26 cellular contexts compared by ENCODE assay signal in genomic region chr15:73746288-73746687, GRCh38. TPM values are rescaled to one million over a fixed set of nuclear protein-coding genes. Genes with fewer than 3 reads are reported as not detected.
"Had no signal": no experiment of that assay in that cellular context is flagged by ENCODE, and none has a peak within 500 bp of the region (broad histone marks: within the 10 kb centered on the region; RNA-seq: fewer than 3 reads in every experiment).

No MANE protein-coding gene starts in this region.

- H3K4me3 ChIP-seq: SK-N-MC had no signal

- H3K36me3 Mint-ChIP-seq: activated naive CD8-positive, alpha-beta T cell; IgD-negative memory B cell; T-cell had no signal

- H3K4me1 Mint-ChIP-seq: activated B cell treated with CpG ODN at 0.5 μM for 24 hours; activated CD4-positive, alpha-beta T cell treated with anti-CD3 and anti-CD28 coated beads, Interleukin-2, amount 10 ng/mL, durations not matched to agents 24 days and 14 days; IgD-negative memory B cell had no signal

- H3K27ac ChIP-seq: SK-N-MC had no signal

- H3K4me3 Mint-ChIP-seq: activated B cell treated with CpG ODN at 0.5 μM for 24 hours; activated CD4-positive, alpha-beta T cell treated with anti-CD3 and anti-CD28 coated beads, Interleukin-2, amount 10 ng/mL, durations not matched to agents 24 days and 14 days; activated naive CD4-positive, alpha-beta T cell treated with anti-CD3 and anti-CD28 coated beads for 36 hours; activated naive CD8-positive, alpha-beta T cell; activated T-cell treated with anti-CD3 and anti-CD28 coated beads, Interleukin-2, amount 50 U/mL, for 4 hours; IgD-negative memory B cell; T-cell had no signal

- H3K9me3 Mint-ChIP-seq: activated B cell treated with CpG ODN at 0.5 μM for 24 hours; activated CD4-positive, alpha-beta T cell treated with anti-CD3 and anti-CD28 coated beads, Interleukin-2, amount 10 ng/mL, durations not matched to agents 24 days and 14 days; activated naive CD4-positive, alpha-beta T cell treated with anti-CD3 and anti-CD28 coated beads for 36 hours; activated T-cell treated with anti-CD3 and anti-CD28 coated beads, Interleukin-2, amount 50 U/mL, for 4 hours; T-cell had no signal

- DNase-seq: activated B cell treated with CpG ODN at 0.5 μM for 24 hours; activated CD4-positive, alpha-beta T cell treated with anti-CD3 and anti-CD28 coated beads for 1 hour; activated CD4-positive, alpha-beta T cell treated with anti-CD3 and anti-CD28 coated beads, Interleukin-2, amount 10 ng/mL, durations not matched to agents 24 days and 14 days; activated CD4-positive, alpha-beta T cell treated with anti-CD3 and anti-CD28 coated beads, Interleukin-2, amount 50 U/mL, for 48 hours; activated CD8-positive, alpha-beta memory T cell treated with anti-CD3 and anti-CD28 coated beads for 24 hours; activated effector memory CD4-positive, alpha-beta T cell treated with anti-CD3 and anti-CD28 coated beads, Interleukin-2, amount 50 U/mL, for 16 hours; activated naive CD4-positive, alpha-beta T cell treated with anti-CD3 and anti-CD28 coated beads for 36 hours; activated T-cell treated with anti-CD3 and anti-CD28 coated beads, Interleukin-2, amount 50 U/mL, for 4 hours; amygdala; central memory CD4-positive, alpha-beta T cell; KG1; NCI-H1048; NCI-H1694; NCI-H2029; NCI-H2107; NCI-H446; NCI-H524 treated with DMSO at 0.1 percent for 48 hours; NCI-H748 treated with DMSO at 0.1 percent for 48 hours; T-cell; T-helper 2 cell; T1000 had no signal

- H3K27ac Mint-ChIP-seq: activated B cell treated with CpG ODN at 0.5 μM for 24 hours; activated CD4-positive, alpha-beta T cell treated with anti-CD3 and anti-CD28 coated beads, Interleukin-2, amount 10 ng/mL, durations not matched to agents 24 days and 14 days; activated naive CD4-positive, alpha-beta T cell treated with anti-CD3 and anti-CD28 coated beads for 36 hours; activated naive CD8-positive, alpha-beta T cell; IgD-negative memory B cell; T-cell had no signal

- ATAC-seq: activated T-cell treated with anti-CD3 and anti-CD28 coated beads, Interleukin-2, amount 50 U/mL, for 4 hours; T-cell had no signal

RNA-seq across cellular contexts. Expression of gene INSYN1, which starts 6.9 kb away (rescaled TPM):
- total RNA-seq: activated B cell treated with CpG ODN at 0.5 μM for 24 hours; activated CD4-positive, alpha-beta T cell treated with anti-CD3 and anti-CD28 coated beads, Interleukin-2, amount 10 ng/mL, durations not matched to agents 24 days and 14 days; activated naive CD4-positive, alpha-beta T cell treated with anti-CD3 and anti-CD28 coated beads for 36 hours; activated T-cell treated with anti-CD3 and anti-CD28 coated beads, Interleukin-2, amount 50 U/mL, for 4 hours; OCI-LY7; RPMI7951; T-cell had no signal
